33 cellular contexts compared by ENCODE assay signal in genomic region chr18:62073882-62074281, GRCh38.
"Had no signal": no experiment of that assay in that cellular context is flagged by ENCODE, and none has a peak within 500 bp of the region (broad histone marks: within the 10 kb centered on the region; RNA-seq: fewer than 3 reads in every experiment).

No MANE protein-coding gene starts in this region.

- H3K36me3 Mint-ChIP-seq: activated naive CD4-positive, alpha-beta T cell treated with anti-CD3 and anti-CD28 coated beads, Interleukin-2, amount 10 ng/mL, durations not matched to agents 7 days and 5 days; brain had no signal

- H3K36me3 ChIP-seq: MG63, Peyer's patch, SJSA1 had no signal

- ATAC-seq: activated CD4-positive, alpha-beta T cell treated with anti-CD3 and anti-CD28 coated beads for 36 hours; activated CD8-positive, alpha-beta memory T cell treated with anti-CD3 and anti-CD28 coated beads, Interleukin-2, amount 10 ng/mL, durations not matched to agents 7 days and 5 days; activated naive CD8-positive, alpha-beta T cell treated with anti-CD3 and anti-CD28 coated beads, Interleukin-2, amount 50 U/mL, for 24 hours; PC-3 had no signal

- H3K27me3 Mint-ChIP-seq: activated CD4-positive, alpha-beta memory T cell treated with anti-CD3 and anti-CD28 coated beads, Interleukin-2, amount 10 ng/mL, durations not matched to agents 7 days and 5 days; activated CD4-positive, alpha-beta T cell treated with anti-CD3 and anti-CD28 coated beads for 36 hours; activated CD8-positive, alpha-beta memory T cell treated with anti-CD3 and anti-CD28 coated beads, Interleukin-2, amount 10 ng/mL, durations not matched to agents 7 days and 5 days; activated naive CD4-positive, alpha-beta T cell treated with anti-CD3 and anti-CD28 coated beads, Interleukin-2, amount 10 ng/mL, durations not matched to agents 7 days and 5 days; activated naive CD8-positive, alpha-beta T cell; activated naive CD8-positive, alpha-beta T cell treated with anti-CD3 and anti-CD28 coated beads, Interleukin-2, amount 50 U/mL, for 24 hours had no signal

- H3K9me3 ChIP-seq: MG63, Peyer's patch, SJSA1, SK-N-SH had no signal

- H3K27ac Mint-ChIP-seq: activated CD4-positive, alpha-beta memory T cell treated with anti-CD3 and anti-CD28 coated beads, Interleukin-2, amount 10 ng/mL, durations not matched to agents 7 days and 5 days; activated CD4-positive, alpha-beta T cell treated with anti-CD3 and anti-CD28 coated beads for 36 hours; activated CD8-positive, alpha-beta memory T cell treated with anti-CD3 and anti-CD28 coated beads, Interleukin-2, amount 10 ng/mL, durations not matched to agents 7 days and 5 days; activated naive CD4-positive, alpha-beta T cell treated with anti-CD3 and anti-CD28 coated beads, Interleukin-2, amount 10 ng/mL, durations not matched to agents 7 days and 5 days; activated naive CD8-positive, alpha-beta T cell; activated naive CD8-positive, alpha-beta T cell treated with anti-CD3 and anti-CD28 coated beads, Interleukin-2, amount 50 U/mL, for 24 hours; brain; T-helper 1 cell treated with Interleukin-12 subunit alpha and Interleukin-12 subunit beta and Interleukin-4 antibody, amounts not matched to agents 30 μg/mL and 1 μg/mL, for 36 hours; T-helper 2 cell treated with Interferon-gamma antibody and Interleukin-4, amounts not matched to agents 5 μg/mL and 100 μg/mL, for 36 hours had no signal

- H3K4me3 ChIP-seq: MG63, Peyer's patch, SJSA1 had no signal

- H3K4me1 ChIP-seq: Peyer's patch, SJSA1 had no signal

- H3K27me3 ChIP-seq: MG63, Peyer's patch, SJSA1 had no signal

- H3K4me1 Mint-ChIP-seq: activated CD4-positive, alpha-beta memory T cell treated with anti-CD3 and anti-CD28 coated beads, Interleukin-2, amount 10 ng/mL, durations not matched to agents 7 days and 5 days; activated CD4-positive, alpha-beta T cell treated with anti-CD3 and anti-CD28 coated beads for 36 hours; activated CD8-positive, alpha-beta memory T cell treated with anti-CD3 and anti-CD28 coated beads, Interleukin-2, amount 10 ng/mL, durations not matched to agents 7 days and 5 days; activated naive CD4-positive, alpha-beta T cell treated with anti-CD3 and anti-CD28 coated beads, Interleukin-2, amount 10 ng/mL, durations not matched to agents 7 days and 5 days; activated naive CD8-positive, alpha-beta T cell treated with anti-CD3 and anti-CD28 coated beads, Interleukin-2, amount 50 U/mL, for 24 hours had no signal

- H3K4me2 ChIP-seq: SK-N-SH had no signal

- H3K4me3 Mint-ChIP-seq: activated CD4-positive, alpha-beta memory T cell treated with anti-CD3 and anti-CD28 coated beads, Interleukin-2, amount 10 ng/mL, durations not matched to agents 7 days and 5 days; activated CD4-positive, alpha-beta T cell treated with anti-CD3 and anti-CD28 coated beads for 36 hours; activated CD8-positive, alpha-beta memory T cell treated with anti-CD3 and anti-CD28 coated beads, Interleukin-2, amount 10 ng/mL, durations not matched to agents 7 days and 5 days; activated naive CD4-positive, alpha-beta T cell treated with anti-CD3 and anti-CD28 coated beads, Interleukin-2, amount 10 ng/mL, durations not matched to agents 7 days and 5 days; activated naive CD8-positive, alpha-beta T cell; activated naive CD8-positive, alpha-beta T cell treated with anti-CD3 and anti-CD28 coated beads, Interleukin-2, amount 50 U/mL, for 24 hours; brain; T-helper 1 cell treated with Interleukin-12 subunit alpha and Interleukin-12 subunit beta and Interleukin-4 antibody, amounts not matched to agents 30 μg/mL and 1 μg/mL, for 36 hours; T-helper 2 cell treated with Interferon-gamma antibody and Interleukin-4, amounts not matched to agents 5 μg/mL and 100 μg/mL, for 36 hours had no signal

- H3K27ac ChIP-seq: SJSA1 had no signal

- DNase-seq: activated CD4-positive, alpha-beta memory T cell treated with anti-CD3 and anti-CD28 coated beads, Interleukin-2, amount 10 ng/mL, durations not matched to agents 7 days and 5 days; activated CD4-positive, alpha-beta T cell treated with anti-CD3 and anti-CD28 coated beads for 36 hours; activated CD4-positive, alpha-beta T cell treated with anti-CD3 and anti-CD28 coated beads, Interleukin-2, amount 50 U/mL, for 1 hour; activated CD8-positive, alpha-beta memory T cell treated with anti-CD3 and anti-CD28 coated beads for 24 hours; activated CD8-positive, alpha-beta memory T cell treated with anti-CD3 and anti-CD28 coated beads, Interleukin-2, amount 10 ng/mL, durations not matched to agents 7 days and 5 days; activated CD8-positive, alpha-beta memory T cell treated with anti-CD3 and anti-CD28 coated beads, Interleukin-2, amount 50 U/mL, for 48 hours; activated effector memory CD4-positive, alpha-beta T cell treated with Interleukin-2 at 50 U/mL for 16 hours; activated naive CD4-positive, alpha-beta T cell treated with anti-CD3 and anti-CD28 coated beads, Interleukin-2, amount 10 ng/mL, durations not matched to agents 7 days and 5 days; activated naive CD8-positive, alpha-beta T cell treated with anti-CD3 and anti-CD28 coated beads, Interleukin-2, amount 50 U/mL, for 24 hours; activated T-cell treated with anti-CD3 and anti-CD28 coated beads, Interleukin-2, amount 50 U/mL, for 48 hours; anterior cingulate cortex; Kasumi-1; KG1; MG63; NCI-H1048; NCI-H1105 treated with DMSO at 0.1 percent for 48 hours; NCI-H1436; NCI-H1694; NCI-H2029; NCI-H345; NCI-H524 treated with DMSO at 0.1 percent for 48 hours; NCI-H748 treated with DMSO at 0.1 percent for 48 hours; NK-92 treated with Interleukin-12 subunit alpha and Interleukin-12 subunit beta, amount 100 ng/mL, for 24 hours; PC-3; RPMI8226; SHP77 treated with DMSO at 0.1 percent for 48 hours; SK-N-SH had no signal

- H3K9ac ChIP-seq: SK-N-SH had no signal

- H3K9me3 Mint-ChIP-seq: activated CD4-positive, alpha-beta memory T cell treated with anti-CD3 and anti-CD28 coated beads, Interleukin-2, amount 10 ng/mL, durations not matched to agents 7 days and 5 days; activated naive CD4-positive, alpha-beta T cell treated with anti-CD3 and anti-CD28 coated beads, Interleukin-2, amount 10 ng/mL, durations not matched to agents 7 days and 5 days; activated naive CD8-positive, alpha-beta T cell treated with anti-CD3 and anti-CD28 coated beads, Interleukin-2, amount 50 U/mL, for 24 hours; brain; T-helper 2 cell treated with Interferon-gamma antibody and Interleukin-4, amounts not matched to agents 5 μg/mL and 100 μg/mL, for 36 hours had no signal
